In the genomic region with DNA sequence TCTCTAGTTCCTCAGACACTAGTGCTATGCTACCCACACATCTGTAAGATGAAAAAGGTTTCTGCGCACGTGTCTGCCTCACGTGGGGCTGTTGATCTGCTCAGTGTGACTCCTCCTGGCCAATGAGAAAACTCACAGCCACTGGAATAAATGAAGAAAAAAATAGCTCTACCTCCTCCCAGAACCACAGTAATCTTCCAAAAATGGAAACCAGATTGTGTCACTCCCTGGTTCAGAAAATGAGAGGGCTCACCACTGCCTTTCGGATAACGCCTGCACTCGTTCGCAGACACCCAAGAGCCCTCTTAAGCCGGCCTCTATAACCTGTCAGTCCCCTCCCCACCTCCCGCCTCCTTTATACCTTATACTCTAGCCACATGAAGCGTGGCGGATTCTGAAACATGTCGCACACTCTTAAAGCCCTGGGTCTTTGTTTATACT, we compare ENCODE assay signal across 13 cellular contexts. TPM values are rescaled to one million over a fixed set of nuclear protein-coding genes. Genes with fewer than 3 reads are reported as not detected.
A peak's percentile ranks its signal among the peaks of the same experiment; 100 is the strongest.
DNase-seq lines count a peak whose midpoint lies in the region; ATAC-seq and TF ChIP-seq lines count a peak whose summit lies in the region.
"Had no signal": no experiment of that assay in that cellular context is flagged by ENCODE, and none has a peak within 500 bp of the region (broad histone marks: within the 10 kb centered on the region; RNA-seq: fewer than 3 reads in every experiment).

No MANE protein-coding gene starts in this region.

- no peak overlapping the region for H3K27ac Mint-ChIP-seq in stimulated activated naive CD8-positive, alpha-beta T cell treated with anti-CD3 and anti-CD28 coated beads, Interleukin-15, amount 100 ng/mL, for 72 hours
- H3K27ac Mint-ChIP-seq: dendritic cell treated with granulocyte-macrophage colony-stimulating factor and Interleukin-4, amounts not matched to agents 40 ng/mL and 50 ng/mL, for 4 days had no signal

- no peak overlapping the region for H3K27ac ChIP-seq in right atrium auricular region
- H3K27ac ChIP-seq: 22Rv1, testis, VCaP had no signal

- no peak overlapping the region for H3K4me3 ChIP-seq in right atrium auricular region
- H3K4me3 ChIP-seq: testis had no signal

- no peak overlapping the region for H3K4me3 Mint-ChIP-seq in stimulated activated naive CD8-positive, alpha-beta T cell treated with anti-CD3 and anti-CD28 coated beads, Interleukin-15, amount 100 ng/mL, for 72 hours
- H3K4me3 Mint-ChIP-seq: dendritic cell treated with granulocyte-macrophage colony-stimulating factor and Interleukin-4, amounts not matched to agents 40 ng/mL and 50 ng/mL, for 4 days had no signal

- H3K4me1 ChIP-seq in right atrium auricular region = peaks cover 0 to 23% of the 10 kb centered on the region in 2 donors

- H3K36me3 ChIP-seq in right atrium auricular region = peaks cover 22% of the 10 kb centered on the region

- H3K4me1 Mint-ChIP-seq in stimulated activated naive CD8-positive, alpha-beta T cell treated with anti-CD3 and anti-CD28 coated beads, Interleukin-15, amount 100 ng/mL, for 72 hours = peaks cover 25% of the 10 kb centered on the region

- no peak for TF ChIP-seq CTCF in right atrium auricular region (IDR thresholded peaks at IDR 0.05)

- DNase-seq in NCI-H187 (lab: John Stamatoyannopoulos, UW) (peak; percentile 14 to 30), NCI-H187 treated with DMSO at 0.1 percent for 48 hours (lab: John Stamatoyannopoulos, UW) (no peak), activated T-cell treated with anti-CD3 and anti-CD28 coated beads for 48 hours (ENCODE audit: low read depth) (peak; percentile 54), inferior parietal cortex (ENCODE audit: extremely low spot score) (peak; percentile 68), NCI-H1105 treated with DMSO at 0.1 percent for 48 hours (lab: John Stamatoyannopoulos, UW) (no peak), right atrium auricular region (ENCODE audit: low spot score) (no peak)
- peak; percentile 61 to 73 for DNase-seq in stimulated activated naive CD8-positive, alpha-beta T cell treated with anti-CD3 and anti-CD28 coated beads, Interleukin-15, amount 100 ng/mL, for 72 hours
- DNase-seq: H7, testis had no signal

- peak; percentile 82 for ATAC-seq in stimulated activated naive CD8-positive, alpha-beta T cell treated with anti-CD3 and anti-CD28 coated beads, Interleukin-15, amount 100 ng/mL, for 72 hours
- ATAC-seq in GM21786 (IDR thresholded peaks at IDR 0.05; ENCODE audit: unreplicated experiment) = no peak

- H3K9me3 ChIP-seq in right atrium auricular region = no peaks in the 10 kb centered on the region
- H3K9me3 ChIP-seq: testis had no signal

- H3K9me3 Mint-ChIP-seq in stimulated activated naive CD8-positive, alpha-beta T cell treated with anti-CD3 and anti-CD28 coated beads, Interleukin-15, amount 100 ng/mL, for 72 hours = no peaks in the 10 kb centered on the region
- H3K9me3 Mint-ChIP-seq: dendritic cell treated with granulocyte-macrophage colony-stimulating factor and Interleukin-4, amounts not matched to agents 40 ng/mL and 50 ng/mL, for 4 days had no signal

- no peaks in the 10 kb centered on the region for H3K27me3 ChIP-seq in right atrium auricular region
- H3K27me3 ChIP-seq: testis had no signal

- no peaks in the 10 kb centered on the region for H3K27me3 Mint-ChIP-seq in stimulated activated naive CD8-positive, alpha-beta T cell treated with anti-CD3 and anti-CD28 coated beads, Interleukin-15, amount 100 ng/mL, for 72 hours

RNA-seq across cellular contexts. Expression of a gene that starts 5.1 kb away (rescaled TPM):
- 10 to 100 TPM; 79.8 to 80.9 TPM for total RNA-seq in right atrium auricular region

RNA-seq across cellular contexts. Expression of a gene that starts 23.5 kb away (rescaled TPM):
- total RNA-seq in right atrium auricular region = 10 to 100 TPM; 44.5 to 71.7 TPM

RNA-seq across cellular contexts. Expression of a gene that starts 27.0 kb away (rescaled TPM):
- total RNA-seq in right atrium auricular region = under 1 TPM in 1 of 2 donors, not detected in 1; 0.20 TPM

RNA-seq across cellular contexts. Expression of a gene that starts 59.9 kb away (rescaled TPM):
- total RNA-seq in right atrium auricular region = 10 to 100 TPM in 1 of 2 donors, 1 to 10 TPM in 1; 7.1 to 19.5 TPM

Comparison
In these comparisons a context has a peak if more than half of its experiments do, and no peak if none do; other contexts are left out.
1. DNase-seq: peak in NCI-H187 (2 of 2), activated T-cell treated with anti-CD3 and anti-CD28 coated beads for 48 hours (single experiment), inferior parietal cortex (single experiment) and stimulated activated naive CD8-positive, alpha-beta T cell treated with anti-CD3 and anti-CD28 coated beads, Interleukin-15, amount 100 ng/mL, for 72 hours (2 of 2); none in NCI-H187 treated with DMSO at 0.1 percent for 48 hours (single experiment), NCI-H1105 treated with DMSO at 0.1 percent for 48 hours (single experiment) and right atrium auricular region (single experiment).